In the genomic region with DNA sequence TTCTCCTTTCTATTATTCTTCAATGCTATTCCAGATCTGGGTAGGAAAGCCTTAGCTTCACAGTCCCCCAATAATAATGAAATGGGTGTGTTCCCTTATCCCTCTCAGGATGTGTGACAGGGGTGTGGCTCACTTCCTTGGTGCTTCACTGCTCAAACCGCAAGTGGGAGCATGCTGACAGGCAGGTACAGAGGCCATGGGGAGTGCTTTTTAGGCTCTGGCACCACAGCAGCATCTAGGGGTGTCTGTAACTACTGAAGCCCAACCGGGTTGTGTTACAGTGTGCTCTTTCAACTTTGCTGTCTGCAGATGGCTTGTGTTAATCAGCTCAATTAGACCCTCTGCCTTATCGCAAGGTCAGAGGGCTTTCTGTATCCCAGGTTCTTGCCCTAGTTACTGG, we compare ENCODE assay signal across 24 cellular contexts.
"Had no signal": no experiment of that assay in that cellular context is flagged by ENCODE, and none has a peak within 500 bp of the region (broad histone marks: within the 10 kb centered on the region; RNA-seq: fewer than 3 reads in every experiment).

No MANE protein-coding gene starts in this region.

- H3K36me3 Mint-ChIP-seq: T-cell had no signal

- FAIRE-seq: HepG2 had no signal

- H3K4me3 Mint-ChIP-seq: T-cell; T-helper 1 cell treated with Interleukin-12 subunit alpha and Interleukin-12 subunit beta and Interleukin-4 antibody, amounts not matched to agents 30 μg/mL and 1 μg/mL, for 36 hours had no signal

- H3K27ac Mint-ChIP-seq: T-cell; T-helper 1 cell treated with Interleukin-12 subunit alpha and Interleukin-12 subunit beta and Interleukin-4 antibody, amounts not matched to agents 30 μg/mL and 1 μg/mL, for 36 hours had no signal

- H3K4me1 ChIP-seq: SJCRH30 had no signal

- H3K27ac ChIP-seq: HL-60, SJCRH30, SK-N-MC had no signal

- H3K27me3 ChIP-seq: SJCRH30 had no signal

- DNase-seq: IMR-90, Karpas-422, KG1, MM.1S, NCI-H1092 treated with DMSO at 0.1 percent for 48 hours, NCI-H1436, NCI-H187, NCI-H2029, NCI-H2081 treated with DMSO at 0.1 percent for 48 hours, NCI-H2171 treated with DMSO at 0.1 percent for 48 hours, NCI-H345, NCI-H524, NCI-H526 treated with DMSO at 0.1 percent for 48 hours, NCI-H748 treated with DMSO at 0.1 percent for 48 hours, SHP77 treated with DMSO at 0.1 percent for 48 hours, SJCRH30, SW 1271, T-cell had no signal

- H3K4me1 Mint-ChIP-seq: T-cell had no signal

- ATAC-seq: HepG2, Panc1, Right ventricle myocardium inferior, T-cell had no signal

- H3K36me3 ChIP-seq: SJCRH30 had no signal

- H3K4me3 ChIP-seq: SJCRH30, SK-N-MC had no signal

- H3K27me3 Mint-ChIP-seq: T-cell had no signal

- H3K9me3 ChIP-seq: SJCRH30 had no signal
